Comparison of ENCODE assay signal across 28 cellular contexts in the genomic region with DNA sequence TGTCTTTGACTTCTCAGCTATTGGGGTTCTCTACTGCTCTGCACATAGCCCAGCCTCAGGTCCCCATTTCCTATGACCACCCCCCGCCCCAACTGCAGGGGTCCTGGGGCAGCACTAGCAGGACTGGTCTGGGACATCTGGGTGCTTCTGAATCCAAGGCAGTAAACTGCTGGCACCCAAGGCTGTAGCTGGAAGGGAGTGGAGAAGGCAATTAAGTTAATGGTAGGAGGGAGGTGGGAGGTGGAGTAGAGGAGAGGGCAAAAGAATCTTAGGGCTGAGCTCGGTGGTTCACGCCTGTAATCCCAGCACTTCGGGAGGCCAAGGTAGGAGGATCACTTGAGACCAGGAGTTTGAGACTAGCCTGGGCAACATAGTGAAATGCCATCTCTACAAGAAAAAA. TPM values are rescaled to one million over a fixed set of nuclear protein-coding genes. Genes with fewer than 3 reads are reported as not detected.
"Had no signal": no experiment of that assay in that cellular context is flagged by ENCODE, and none has a peak within 500 bp of the region (broad histone marks: within the 10 kb centered on the region; RNA-seq: fewer than 3 reads in every experiment).

No MANE protein-coding gene starts in this region.

- H3K4me3 Mint-ChIP-seq: naive B cell; natural killer cell treated with Interleukin-12 subunit alpha and Interleukin-12 subunit beta and Interleukin-15 and Interleukin-18, amount 100 ng/mL, for 72 hours; neural crest cell; stimulated activated naive CD8-positive, alpha-beta T cell treated with anti-CD3 and anti-CD28 coated beads, Interleukin-15, amount 100 ng/mL, for 72 hours had no signal

- DNase-seq: dermis blood vessel endothelial cell; foreskin fibroblast; gastrocnemius medialis; left cardiac atrium; left ventricle myocardium superior; lower lobe of right lung; naive B cell; stimulated activated CD4-positive, alpha-beta T cell treated with anti-CD3 and anti-CD28 coated beads, Interleukin-12 subunit alpha, Interleukin-12 subunit beta, amount 100 ng/mL, for 4 hours; stimulated activated CD4-positive, alpha-beta T cell treated with anti-CD3 and anti-CD28 coated beads, Interleukin-1b, Interleukin-23, amount 100 ng/mL, for 48 hours; stimulated activated CD4-positive, alpha-beta T cell treated with anti-CD3 and anti-CD28 coated beads, Interleukin-4, amount 100 ng/mL, for 1 hour; stimulated activated CD8-positive, alpha-beta memory T cell treated with anti-CD3 and anti-CD28 coated beads, Interleukin-4, amount 100 ng/mL, for 48 hours; stimulated activated naive CD4-positive, alpha-beta T cell; stimulated activated naive CD8-positive, alpha-beta T cell treated with anti-CD3 and anti-CD28 coated beads, Interleukin-15, amount 100 ng/mL, for 72 hours; trophoblast cell had no signal

- H3K4me3 ChIP-seq: coronary artery, gastrocnemius medialis, hepatocyte, lower lobe of right lung, right atrium auricular region, smooth muscle cell, suprapubic skin, vagina had no signal

- ATAC-seq: esophagus mucosa; gastrocnemius medialis; left cardiac atrium; left ventricle myocardium superior; lower lobe of right lung; natural killer cell treated with Interleukin-12 subunit alpha and Interleukin-12 subunit beta and Interleukin-15 and Interleukin-18, amount 100 ng/mL, for 72 hours; sciatic nerve; stimulated activated naive CD8-positive, alpha-beta T cell treated with anti-CD3 and anti-CD28 coated beads, Interleukin-15, amount 100 ng/mL, for 72 hours had no signal

- H3K27ac Mint-ChIP-seq: natural killer cell treated with Interleukin-12 subunit alpha and Interleukin-12 subunit beta and Interleukin-15 and Interleukin-18, amount 100 ng/mL, for 72 hours; progenitor cell of endocrine pancreas; stimulated activated naive CD8-positive, alpha-beta T cell treated with anti-CD3 and anti-CD28 coated beads, Interleukin-15, amount 100 ng/mL, for 72 hours had no signal

- H3K27ac ChIP-seq: coronary artery, epithelial cell of prostate, gastrocnemius medialis, hepatocyte, lower lobe of right lung, neutrophil, parathyroid adenoma, right atrium auricular region, suprapubic skin, vagina had no signal

- H3K36me3 Mint-ChIP-seq: naive B cell; natural killer cell treated with Interleukin-12 subunit alpha and Interleukin-12 subunit beta and Interleukin-15 and Interleukin-18, amount 100 ng/mL, for 72 hours had no signal

- H3K9me3 ChIP-seq: gastrocnemius medialis, lower lobe of right lung, neutrophil, right atrium auricular region, suprapubic skin, vagina had no signal

- H3K36me3 ChIP-seq: gastrocnemius medialis, lower lobe of right lung, neutrophil, right atrium auricular region, vagina had no signal

- H3K4me1 ChIP-seq: gastrocnemius medialis, lower lobe of right lung, parathyroid adenoma, right atrium auricular region, suprapubic skin, vagina had no signal

- H3K27me3 Mint-ChIP-seq: stimulated activated naive CD8-positive, alpha-beta T cell treated with anti-CD3 and anti-CD28 coated beads, Interleukin-15, amount 100 ng/mL, for 72 hours had no signal

- H3K9me3 Mint-ChIP-seq: natural killer cell treated with Interleukin-12 subunit alpha and Interleukin-12 subunit beta and Interleukin-15 and Interleukin-18, amount 100 ng/mL, for 72 hours; stimulated activated naive CD8-positive, alpha-beta T cell treated with anti-CD3 and anti-CD28 coated beads, Interleukin-15, amount 100 ng/mL, for 72 hours had no signal

- H3K27me3 ChIP-seq: gastrocnemius medialis, hepatocyte, right atrium auricular region, suprapubic skin, vagina had no signal

- H3K4me1 Mint-ChIP-seq: naive B cell; neural crest cell; stimulated activated naive CD8-positive, alpha-beta T cell treated with anti-CD3 and anti-CD28 coated beads, Interleukin-15, amount 100 ng/mL, for 72 hours had no signal

RNA-seq across cellular contexts. Expression of a gene that starts 11.5 kb away (rescaled TPM):
- total RNA-seq: left ventricle myocardium superior; natural killer cell treated with Interleukin-12 subunit alpha and Interleukin-12 subunit beta and Interleukin-15 and Interleukin-18, amount 100 ng/mL, for 72 hours; neural crest cell had no signal
